Comparison of ENCODE assay signal across 15 cellular contexts in genomic region chr3:117398166-117398954, GRCh38.
DNase-seq lines count a peak whose midpoint lies in the region; ATAC-seq and TF ChIP-seq lines count a peak whose summit lies in the region.
"Had no signal": no experiment of that assay in that cellular context is flagged by ENCODE, and none has a peak within 500 bp of the region (broad histone marks: within the 10 kb centered on the region; RNA-seq: fewer than 3 reads in every experiment).

No MANE protein-coding gene starts in this region.

- DNase-seq in NCI-H82 (lab: John Stamatoyannopoulos, UW) = peak; percentile 53
- DNase-seq in NCI-H82 treated with DMSO at 0.1 percent for 48 hours (lab: John Stamatoyannopoulos, UW; ENCODE audit: unreplicated experiment) = no peak
- DNase-seq in central memory CD4-positive, alpha-beta T cell = no peak
- no peak for DNase-seq in testis
- DNase-seq: activated B cell treated with CpG ODN at 0.5 μM for 24 hours, HCEC 1CT, KBM-7, NCI-H524 treated with DMSO at 0.1 percent for 48 hours, small intestine, upper lobe of left lung had no signal

- peak overlapping the region; percentile 56 for H3K4me3 ChIP-seq in iPS-18a (ENCODE audit: low read length)
- no peak overlapping the region for H3K4me3 ChIP-seq in testis
- H3K4me3 ChIP-seq: SJSA1, upper lobe of left lung had no signal

- TF ChIP-seq POLR2A in testis (IDR thresholded peaks at IDR 0.05) = no peak

- peak overlapping the region; percentile 60 for H3K9ac ChIP-seq in iPS-18a (ENCODE audit: low read length)

- TF ChIP-seq CTCF in VCaP (conservative IDR thresholded peaks at IDR 0.05) (no peak), testis (IDR thresholded peaks at IDR 0.05) (no peak)

- ATAC-seq in GM21528 (IDR thresholded peaks at IDR 0.05; ENCODE audit: low FRiP score, unreplicated experiment) = no peak

- no peaks in the 10 kb centered on the region for H3K9me3 ChIP-seq in iPS-18a (ENCODE audit: control insufficient read depth, low read depth, low read length)
- no peaks in the 10 kb centered on the region for H3K9me3 ChIP-seq in testis
- H3K9me3 ChIP-seq: SJSA1, upper lobe of left lung had no signal

- intact Hi-C loops in testis (cut with DNase I; ENCODE audit: low total_unique reads) = no loop called here

- 37 to 64% methylated on average over 10 of the region's 10 CpGs for WGBS in testis, 2 donors

- H3K27ac ChIP-seq in VCaP = peak overlapping the region; percentile 25
- peak overlapping the region; percentile 76 for H3K27ac ChIP-seq in iPS-18a (ENCODE audit: low read length)
- peak overlapping the region; percentile 82 for H3K27ac ChIP-seq in temporal lobe (ENCODE audit: low read depth, low read length)
- H3K27ac ChIP-seq in testis = no peak overlapping the region
- H3K27ac ChIP-seq: SJSA1 had no signal

- peaks cover 60% of the 10 kb centered on the region for H3K4me1 ChIP-seq in iPS-18a (ENCODE audit: control insufficient read depth, low read depth, low read length)
- H3K4me1 ChIP-seq in testis = peaks cover 6% of the 10 kb centered on the region
- H3K4me1 ChIP-seq: SJSA1, upper lobe of left lung had no signal

- H3K36me3 ChIP-seq in iPS-18a (ENCODE audit: control insufficient read depth, low read depth, low read length) (no peaks in the 10 kb centered on the region), testis (ENCODE audit: low read depth, missing control alignments) (no peaks in the 10 kb centered on the region)
- H3K36me3 ChIP-seq: SJSA1, upper lobe of left lung had no signal

- H3K27me3 ChIP-seq in iPS-18a (ENCODE audit: control insufficient read depth, insufficient read depth, low read length) = peaks cover 60% of the 10 kb centered on the region
- no peaks in the 10 kb centered on the region for H3K27me3 ChIP-seq in testis
- H3K27me3 ChIP-seq: SJSA1, upper lobe of left lung had no signal

Comparison
In these comparisons a context has a peak if more than half of its experiments do, and no peak if none do; other contexts are left out.
1. H3K27ac ChIP-seq: peak in VCaP (single experiment), iPS-18a (single experiment) and temporal lobe (single experiment); none in testis (0 of 2).